22 cellular contexts compared by ENCODE assay signal in the genomic region with DNA sequence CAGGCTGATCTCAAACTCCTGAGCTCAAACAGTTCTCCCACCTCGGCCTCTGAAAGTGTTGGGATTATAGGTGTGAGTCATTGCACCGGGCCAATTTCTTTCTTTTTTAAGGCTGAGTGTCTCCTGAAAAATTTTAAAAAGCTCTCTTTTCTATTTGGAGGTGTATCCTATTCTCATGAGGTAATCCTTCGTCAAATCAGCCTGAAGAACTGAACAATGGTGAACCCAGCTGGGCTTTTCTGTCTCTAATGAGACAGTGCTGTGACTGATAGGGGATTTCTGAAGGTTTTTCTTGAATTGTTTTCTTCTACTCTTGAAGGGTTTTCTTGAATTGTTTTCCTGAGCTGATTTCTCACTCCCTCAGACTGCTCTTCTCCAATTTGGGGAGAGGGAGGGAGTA. TPM values are rescaled to one million over a fixed set of nuclear protein-coding genes. Genes with fewer than 3 reads are reported as not detected.
"Had no signal": no experiment of that assay in that cellular context is flagged by ENCODE, and none has a peak within 500 bp of the region (broad histone marks: within the 10 kb centered on the region; RNA-seq: fewer than 3 reads in every experiment).

No MANE protein-coding gene starts in this region.

- H3K9me3 ChIP-seq: gastrocnemius medialis, left ventricle myocardium inferior, upper lobe of left lung had no signal

- H3K36me3 Mint-ChIP-seq: activated CD8-positive, alpha-beta memory T cell treated with anti-CD3 and anti-CD28 coated beads, Interleukin-2, amount 10 ng/mL, durations not matched to agents 7 days and 5 days; activated naive CD4-positive, alpha-beta T cell treated with anti-CD3 and anti-CD28 coated beads, Interleukin-2, amount 10 ng/mL, durations not matched to agents 7 days and 5 days; natural killer cell treated with Interleukin-12 subunit alpha and Interleukin-12 subunit beta and Interleukin-15 and Interleukin-18, amount 100 ng/mL, for 72 hours had no signal

- H3K36me3 ChIP-seq: brain microvascular endothelial cell, esophagus muscularis mucosa, gastrocnemius medialis, left ventricle myocardium inferior, upper lobe of left lung had no signal

- ATAC-seq: activated CD4-positive, CD25-positive, alpha-beta regulatory T cell treated with anti-CD3 and anti-CD28 coated beads, Interleukin-2, amount 50 U/mL, for 24 hours; activated CD8-positive, alpha-beta memory T cell treated with anti-CD3 and anti-CD28 coated beads, Interleukin-2, amount 10 ng/mL, durations not matched to agents 7 days and 5 days; activated CD8-positive, alpha-beta T cell treated with anti-CD3 and anti-CD28 coated beads for 36 hours; effector memory CD8-positive, alpha-beta T cell; gastrocnemius medialis; natural killer cell treated with Interleukin-12 subunit alpha and Interleukin-12 subunit beta and Interleukin-15 and Interleukin-18, amount 100 ng/mL, for 72 hours; right cardiac atrium had no signal

- H3K4me3 Mint-ChIP-seq: activated CD4-positive, alpha-beta T cell treated with anti-CD3 and anti-CD28 coated beads, Interleukin-2, amount 10 ng/mL, durations not matched to agents 7 days and 5 days; activated CD8-positive, alpha-beta memory T cell treated with anti-CD3 and anti-CD28 coated beads, Interleukin-2, amount 10 ng/mL, durations not matched to agents 7 days and 5 days; activated CD8-positive, alpha-beta T cell treated with anti-CD3 and anti-CD28 coated beads for 36 hours; activated naive CD4-positive, alpha-beta T cell treated with anti-CD3 and anti-CD28 coated beads, Interleukin-2, amount 10 ng/mL, durations not matched to agents 7 days and 5 days; effector memory CD8-positive, alpha-beta T cell; immature natural killer cell; natural killer cell treated with Interleukin-12 subunit alpha and Interleukin-12 subunit beta and Interleukin-15 and Interleukin-18, amount 100 ng/mL, for 72 hours had no signal

- H3K27ac ChIP-seq: brain microvascular endothelial cell, esophagus muscularis mucosa, gastrocnemius medialis, left ventricle myocardium inferior, parathyroid adenoma, upper lobe of left lung had no signal

- H3K4me1 Mint-ChIP-seq: activated CD4-positive, alpha-beta T cell treated with anti-CD3 and anti-CD28 coated beads, Interleukin-2, amount 10 ng/mL, durations not matched to agents 7 days and 5 days; activated CD8-positive, alpha-beta memory T cell treated with anti-CD3 and anti-CD28 coated beads, Interleukin-2, amount 10 ng/mL, durations not matched to agents 7 days and 5 days; activated naive CD4-positive, alpha-beta T cell treated with anti-CD3 and anti-CD28 coated beads, Interleukin-2, amount 10 ng/mL, durations not matched to agents 7 days and 5 days; immature natural killer cell had no signal

- H2AFZ ChIP-seq: parathyroid adenoma had no signal

- DNase-seq: activated CD4-positive, alpha-beta T cell treated with anti-CD3 and anti-CD28 coated beads, Interleukin-2, amount 10 ng/mL, durations not matched to agents 7 days and 5 days; activated CD8-positive, alpha-beta memory T cell treated with anti-CD3 and anti-CD28 coated beads, Interleukin-2, amount 10 ng/mL, durations not matched to agents 7 days and 5 days; activated CD8-positive, alpha-beta T cell treated with anti-CD3 and anti-CD28 coated beads for 36 hours; activated effector memory CD4-positive, alpha-beta T cell treated with anti-CD3 and anti-CD28 coated beads, Interleukin-2, amount 50 U/mL, for 16 hours; activated naive CD4-positive, alpha-beta T cell treated with anti-CD3 and anti-CD28 coated beads, Interleukin-2, amount 10 ng/mL, durations not matched to agents 7 days and 5 days; activated T-cell treated with anti-CD3 and anti-CD28 coated beads for 4 hours; brain microvascular endothelial cell; effector memory CD8-positive, alpha-beta T cell; gastrocnemius medialis; immature natural killer cell; kidney glomerular epithelial cell; left ventricle myocardium inferior; mammary epithelial cell; right cardiac atrium; stimulated activated CD4-positive, alpha-beta T cell treated with anti-CD3 and anti-CD28 coated beads, Interleukin-4, amount 100 ng/mL, for 24 hours; stimulated activated naive CD4-positive, alpha-beta T cell treated with Interleukin-2 at 50 U/mL for 16 hours; T-helper 2 cell; upper lobe of left lung had no signal

- H3K27me3 ChIP-seq: brain microvascular endothelial cell, esophagus muscularis mucosa, gastrocnemius medialis, upper lobe of left lung had no signal

- H3K9me3 Mint-ChIP-seq: activated CD4-positive, alpha-beta T cell treated with anti-CD3 and anti-CD28 coated beads, Interleukin-2, amount 10 ng/mL, durations not matched to agents 7 days and 5 days; activated CD8-positive, alpha-beta T cell treated with anti-CD3 and anti-CD28 coated beads for 36 hours; activated naive CD4-positive, alpha-beta T cell treated with anti-CD3 and anti-CD28 coated beads, Interleukin-2, amount 10 ng/mL, durations not matched to agents 7 days and 5 days; effector memory CD8-positive, alpha-beta T cell; immature natural killer cell; natural killer cell treated with Interleukin-12 subunit alpha and Interleukin-12 subunit beta and Interleukin-15 and Interleukin-18, amount 100 ng/mL, for 72 hours had no signal

- H3K79me2 ChIP-seq: parathyroid adenoma had no signal

- H3K27ac Mint-ChIP-seq: activated CD4-positive, alpha-beta T cell treated with anti-CD3 and anti-CD28 coated beads, Interleukin-2, amount 10 ng/mL, durations not matched to agents 7 days and 5 days; activated CD8-positive, alpha-beta memory T cell treated with anti-CD3 and anti-CD28 coated beads, Interleukin-2, amount 10 ng/mL, durations not matched to agents 7 days and 5 days; activated CD8-positive, alpha-beta T cell treated with anti-CD3 and anti-CD28 coated beads for 36 hours; activated naive CD4-positive, alpha-beta T cell treated with anti-CD3 and anti-CD28 coated beads, Interleukin-2, amount 10 ng/mL, durations not matched to agents 7 days and 5 days; effector memory CD8-positive, alpha-beta T cell; immature natural killer cell; natural killer cell treated with Interleukin-12 subunit alpha and Interleukin-12 subunit beta and Interleukin-15 and Interleukin-18, amount 100 ng/mL, for 72 hours had no signal

- H3K9ac ChIP-seq: parathyroid adenoma had no signal

- H3K4me1 ChIP-seq: esophagus muscularis mucosa, gastrocnemius medialis, left ventricle myocardium inferior, parathyroid adenoma had no signal

- H3K4me3 ChIP-seq: esophagus muscularis mucosa, gastrocnemius medialis, left ventricle myocardium inferior, upper lobe of left lung had no signal

RNA-seq across cellular contexts. Expression of a gene that starts 36.1 kb away (rescaled TPM):
- polyA plus RNA-seq: immature natural killer cell had no signal
